In the genomic region with DNA sequence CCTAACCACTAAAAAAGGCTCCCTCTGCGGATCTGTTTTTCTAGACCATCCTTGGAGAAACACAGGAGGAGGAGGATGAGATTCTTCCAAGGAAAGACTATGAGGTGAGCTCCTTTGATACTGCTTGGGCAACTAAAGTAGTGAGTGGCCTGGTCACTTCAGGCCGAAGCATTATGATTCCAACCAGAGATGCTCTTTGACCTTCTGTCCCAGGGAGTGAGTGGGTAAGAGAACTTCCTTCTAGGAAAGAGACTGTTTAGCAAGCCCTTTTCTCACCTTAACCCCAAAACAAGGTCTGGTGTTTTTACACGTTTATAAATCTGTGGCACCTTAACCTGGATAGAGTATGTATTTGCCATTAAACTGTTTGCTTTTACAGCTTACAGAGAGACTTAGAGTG, we compare ENCODE assay signal across 2 cellular contexts.
TF ChIP-seq lines count a peak whose summit lies in the region.

No MANE protein-coding gene starts in this region.

TF ChIP-seq in SK-N-SH, 30 proteins besides CTCF, POLR2A, EP300 and RAD21 (continued from another document):
- TF ChIP-seq, protein P1, sequence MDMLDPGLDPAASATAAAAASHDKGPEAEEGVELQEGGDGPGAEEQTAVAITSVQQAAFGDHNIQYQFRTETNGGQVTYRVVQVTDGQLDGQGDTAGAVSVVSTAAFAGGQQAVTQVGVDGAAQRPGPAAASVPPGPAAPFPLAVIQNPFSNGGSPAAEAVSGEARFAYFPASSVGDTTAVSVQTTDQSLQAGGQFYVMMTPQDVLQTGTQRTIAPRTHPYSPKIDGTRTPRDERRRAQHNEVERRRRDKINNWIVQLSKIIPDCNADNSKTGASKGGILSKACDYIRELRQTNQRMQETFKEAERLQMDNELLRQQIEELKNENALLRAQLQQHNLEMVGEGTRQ (IDR thresholded peaks at IDR 0.05; ENCODE audit: borderline replicate concordance, low read depth, low read length), result no peak
- TF ChIP-seq ELF1 (IDR thresholded peaks at IDR 0.05), result no peak
- TF ChIP-seq NFIC (IDR thresholded peaks at IDR 0.05; ENCODE audit: borderline replicate concordance), result no peak
- TF ChIP-seq RCOR1 (IDR thresholded peaks at IDR 0.05; ENCODE audit: low read length), result no peak
- no peak for TF ChIP-seq TEAD4 (IDR thresholded peaks at IDR 0.05; ENCODE audit: borderline replicate concordance, insufficient read depth)
- TF ChIP-seq SMC3 (IDR thresholded peaks at IDR 0.05; ENCODE audit: low read depth, low read length), result no peak

TF ChIP-seq in SK-N-SH treated with all-trans-retinoic acid at 6 μM for 48 hours, 23 proteins besides CTCF, POLR2A, EP300 and RAD21 (continued from another document):
- TF ChIP-seq, protein P2, sequence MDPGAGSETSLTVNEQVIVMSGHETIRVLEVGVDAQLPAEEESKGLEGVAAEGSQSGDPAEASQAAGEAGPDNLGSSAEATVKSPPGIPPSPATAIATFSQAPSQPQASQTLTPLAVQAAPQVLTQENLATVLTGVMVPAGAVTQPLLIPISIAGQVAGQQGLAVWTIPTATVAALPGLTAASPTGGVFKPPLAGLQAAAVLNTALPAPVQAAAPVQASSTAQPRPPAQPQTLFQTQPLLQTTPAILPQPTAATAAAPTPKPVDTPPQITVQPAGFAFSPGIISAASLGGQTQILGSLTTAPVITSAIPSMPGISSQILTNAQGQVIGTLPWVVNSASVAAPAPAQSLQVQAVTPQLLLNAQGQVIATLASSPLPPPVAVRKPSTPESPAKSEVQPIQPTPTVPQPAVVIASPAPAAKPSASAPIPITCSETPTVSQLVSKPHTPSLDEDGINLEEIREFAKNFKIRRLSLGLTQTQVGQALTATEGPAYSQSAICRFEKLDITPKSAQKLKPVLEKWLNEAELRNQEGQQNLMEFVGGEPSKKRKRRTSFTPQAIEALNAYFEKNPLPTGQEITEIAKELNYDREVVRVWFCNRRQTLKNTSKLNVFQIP (CRISPR knock-in tag; IDR thresholded peaks at IDR 0.05; ENCODE audit: borderline replicate concordance, low read depth), result no peak
- no peak for TF ChIP-seq CSRNP3 (CRISPR knock-in tag; IDR thresholded peaks at IDR 0.05)
- no peak for TF ChIP-seq ZFP30 (CRISPR knock-in tag; IDR thresholded peaks at IDR 0.05)
- TF ChIP-seq ARNTL (CRISPR knock-in tag; IDR thresholded peaks at IDR 0.05; ENCODE audit: borderline replicate concordance, low read depth), result no peak
- TF ChIP-seq, protein P3, sequence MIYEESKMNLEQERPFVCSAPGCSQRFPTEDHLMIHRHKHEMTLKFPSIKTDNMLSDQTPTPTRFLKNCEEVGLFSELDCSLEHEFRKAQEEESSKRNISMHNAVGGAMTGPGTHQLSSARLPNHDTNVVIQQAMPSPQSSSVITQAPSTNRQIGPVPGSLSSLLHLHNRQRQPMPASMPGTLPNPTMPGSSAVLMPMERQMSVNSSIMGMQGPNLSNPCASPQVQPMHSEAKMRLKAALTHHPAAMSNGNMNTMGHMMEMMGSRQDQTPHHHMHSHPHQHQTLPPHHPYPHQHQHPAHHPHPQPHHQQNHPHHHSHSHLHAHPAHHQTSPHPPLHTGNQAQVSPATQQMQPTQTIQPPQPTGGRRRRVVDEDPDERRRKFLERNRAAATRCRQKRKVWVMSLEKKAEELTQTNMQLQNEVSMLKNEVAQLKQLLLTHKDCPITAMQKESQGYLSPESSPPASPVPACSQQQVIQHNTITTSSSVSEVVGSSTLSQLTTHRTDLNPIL (CRISPR knock-in tag; IDR thresholded peaks at IDR 0.05; ENCODE audit: low read depth), result no peak
- TF ChIP-seq SNAI2 (CRISPR knock-in tag; IDR thresholded peaks at IDR 0.05), result no peak
- no peak for TF ChIP-seq TCF4 (CRISPR knock-in tag; IDR thresholded peaks at IDR 0.05; ENCODE audit: borderline replicate concordance)
- TF ChIP-seq, protein P4, sequence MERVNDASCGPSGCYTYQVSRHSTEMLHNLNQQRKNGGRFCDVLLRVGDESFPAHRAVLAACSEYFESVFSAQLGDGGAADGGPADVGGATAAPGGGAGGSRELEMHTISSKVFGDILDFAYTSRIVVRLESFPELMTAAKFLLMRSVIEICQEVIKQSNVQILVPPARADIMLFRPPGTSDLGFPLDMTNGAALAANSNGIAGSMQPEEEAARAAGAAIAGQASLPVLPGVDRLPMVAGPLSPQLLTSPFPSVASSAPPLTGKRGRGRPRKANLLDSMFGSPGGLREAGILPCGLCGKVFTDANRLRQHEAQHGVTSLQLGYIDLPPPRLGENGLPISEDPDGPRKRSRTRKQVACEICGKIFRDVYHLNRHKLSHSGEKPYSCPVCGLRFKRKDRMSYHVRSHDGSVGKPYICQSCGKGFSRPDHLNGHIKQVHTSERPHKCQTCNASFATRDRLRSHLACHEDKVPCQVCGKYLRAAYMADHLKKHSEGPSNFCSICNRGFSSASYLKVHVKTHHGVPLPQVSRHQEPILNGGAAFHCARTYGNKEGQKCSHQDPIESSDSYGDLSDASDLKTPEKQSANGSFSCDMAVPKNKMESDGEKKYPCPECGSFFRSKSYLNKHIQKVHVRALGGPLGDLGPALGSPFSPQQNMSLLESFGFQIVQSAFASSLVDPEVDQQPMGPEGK (CRISPR knock-in tag; IDR thresholded peaks at IDR 0.05; ENCODE audit: borderline replicate concordance), result no peak
- TF ChIP-seq CSDC2 (CRISPR knock-in tag; IDR thresholded peaks at IDR 0.05), result no peak
- TF ChIP-seq ZFP3 (CRISPR knock-in tag; IDR thresholded peaks at IDR 0.05), result no peak
